ENCODE assay signal across 12 cellular contexts in genomic region chr3:43001094-43001553, GRCh38. TPM values are rescaled to one million over a fixed set of nuclear protein-coding genes. Genes with fewer than 3 reads are reported as not detected.
DNase-seq lines count a peak whose midpoint lies in the region; ATAC-seq and TF ChIP-seq lines count a peak whose summit lies in the region.
"Had no signal": no experiment of that assay in that cellular context is flagged by ENCODE, and none has a peak within 500 bp of the region (broad histone marks: within the 10 kb centered on the region; RNA-seq: fewer than 3 reads in every experiment).

No MANE protein-coding gene starts in this region.

- DNase-seq in HFFc6 (peak; percentile 81), coronary artery (ENCODE audit: low spot score) (peak; percentile 98), left lobe of liver (ENCODE audit: low spot score) (peak; percentile 92), skeletal muscle cell (ENCODE audit: low read depth) (peak; percentile 90), NCI-H1436 treated with DMSO at 0.1 percent for 48 hours (lab: John Stamatoyannopoulos, UW) (no peak)
- DNase-seq in stimulated activated CD4-positive, alpha-beta T cell treated with anti-CD3 and anti-CD28 coated beads, Interleukin-4, amount 100 ng/mL, for 1 hour, result no peak
- no peak for DNase-seq in naive thymus-derived CD4-positive, alpha-beta T cell
- DNase-seq: activated naive CD4-positive, alpha-beta T cell; DND-41; NCI-H187 had no signal

- H3K27me3 Mint-ChIP-seq in HFFc6 (ENCODE audit: insufficient read depth), result peaks cover 28% of the 10 kb centered on the region
- H3K27me3 Mint-ChIP-seq in naive thymus-derived CD4-positive, alpha-beta T cell, result no peaks in the 10 kb centered on the region

- intact Hi-C loops in naive thymus-derived CD4-positive, alpha-beta T cell (cut with micrococcal nuclease), result no loop called here

- H3K4me1 ChIP-seq in naive thymus-derived CD4-positive, alpha-beta T cell (ENCODE audit: control insufficient read depth in 2 of 2, insufficient read depth in 2 of 2, low read length in 2 of 2), result peaks cover 0 to 8% of the 10 kb centered on the region in 2 donors

- CTCF ChIA-PET in naive thymus-derived CD4-positive, alpha-beta T cell (lab: Charles Lee), result no interaction called here

- H3K4me3 ChIP-seq in coronary artery (peak overlapping the region; percentile 51), skeletal muscle cell (ENCODE audit: low read depth, low read length) (no peak overlapping the region)
- no peak overlapping the region for H3K4me3 ChIP-seq in naive thymus-derived CD4-positive, alpha-beta T cell (ENCODE audit: low read length)

- H3K27ac Mint-ChIP-seq in HFFc6, result no peak overlapping the region
- H3K27ac Mint-ChIP-seq in naive thymus-derived CD4-positive, alpha-beta T cell, result no peak overlapping the region

- no peaks in the 10 kb centered on the region for H3K36me3 Mint-ChIP-seq in HFFc6 (ENCODE audit: low read depth)
- peaks cover 0 to 3% (median 0%) of the 10 kb centered on the region in 5 donors for H3K36me3 Mint-ChIP-seq in naive thymus-derived CD4-positive, alpha-beta T cell

- POLR2A ChIA-PET in naive thymus-derived CD4-positive, alpha-beta T cell (lab: Charles Lee), result no interaction called here

- H3K9me3 ChIP-seq in naive thymus-derived CD4-positive, alpha-beta T cell (ENCODE audit: control insufficient read depth in 2 of 3, low read length in 3 of 3), result no peaks in the 10 kb centered on the region

- TF ChIP-seq CTCF in HFFc6 (IDR thresholded peaks at IDR 0.05) (no peak), coronary artery (IDR thresholded peaks at IDR 0.05) (no peak)

- H3K27ac ChIP-seq in coronary artery, result peak overlapping the region; percentile 79 to 94
- no peak overlapping the region for H3K27ac ChIP-seq in naive thymus-derived CD4-positive, alpha-beta T cell (ENCODE audit: low read depth, low read length)

- no peaks in the 10 kb centered on the region for H3K9me3 Mint-ChIP-seq in HFFc6
- H3K9me3 Mint-ChIP-seq in naive thymus-derived CD4-positive, alpha-beta T cell, result no peaks in the 10 kb centered on the region

- H3K36me3 ChIP-seq in naive thymus-derived CD4-positive, alpha-beta T cell (ENCODE audit: control insufficient read depth in 2 of 3, insufficient read depth in 3 of 3, low read length in 3 of 3), result no peaks in the 10 kb centered on the region

- peak; percentile 78 for ATAC-seq in left lobe of liver
- ATAC-seq in GM21723 (IDR thresholded peaks at IDR 0.05; ENCODE audit: unreplicated experiment), result no peak
- no peak for ATAC-seq in naive thymus-derived CD4-positive, alpha-beta T cell

- H3K27me3 ChIP-seq in naive thymus-derived CD4-positive, alpha-beta T cell (ENCODE audit: control insufficient read depth in 2 of 2, insufficient read depth in 2 of 2, low read length in 2 of 2), result no peaks in the 10 kb centered on the region

- H3K4me1 Mint-ChIP-seq in HFFc6 (ENCODE audit: low read depth), result peaks cover 27% of the 10 kb centered on the region
- H3K4me1 Mint-ChIP-seq in naive thymus-derived CD4-positive, alpha-beta T cell, result peaks cover 0 to 17% (median 13%) of the 10 kb centered on the region in 7 donors

- H3K4me3 Mint-ChIP-seq in HFFc6, result 0 out of 2 replicates have a peak overlapping the region, but pooled peaks have one; percentile 14
- no peak overlapping the region for H3K4me3 Mint-ChIP-seq in naive thymus-derived CD4-positive, alpha-beta T cell

RNA-seq across cellular contexts. Expression of gene GASK1A, which starts 22.0 kb away (rescaled TPM):
- total RNA-seq in HFFc6 (2021; fragmentation: NEBNext Ultra II Directional; extraction: Animal tissue kit (Norgen Biotek cat#: 25700)), result not detected
- total RNA-seq in left lobe of liver, result 19.9 TPM
- total RNA-seq in naive thymus-derived CD4-positive, alpha-beta T cell, result under 1 TPM in 2 of 5 experiments, not detected in 3; 0.20 to 0.24 TPM
- polyA plus RNA-seq in naive thymus-derived CD4-positive, alpha-beta T cell, result under 1 TPM in 1 of 2 donors, not detected in 1; 0.21 TPM
- total RNA-seq: T-helper 1 cell treated with Interleukin-12 subunit alpha and Interleukin-12 subunit beta and Interleukin-4 antibody, amounts not matched to agents 30 ng/mL and 1 ng/mL, for 36 hours had no signal

Comparison
In these comparisons a context has a peak if more than half of its experiments do, and no peak if none do; other contexts are left out.
1. DNase-seq: peak in HFFc6 (single experiment), coronary artery (single experiment), left lobe of liver (single experiment) and skeletal muscle cell (single experiment); none in stimulated activated CD4-positive, alpha-beta T cell treated with anti-CD3 and anti-CD28 coated beads, Interleukin-4, amount 100 ng/mL, for 1 hour (single experiment), naive thymus-derived CD4-positive, alpha-beta T cell (0 of 9) and NCI-H1436 treated with DMSO at 0.1 percent for 48 hours (single experiment).
2. RNA of gene GASK1A, which starts 22.0 kb away (total RNA-seq): 19.9 TPM in left lobe of liver (single experiment); 0.20 to 0.24 TPM in naive thymus-derived CD4-positive, alpha-beta T cell and not detected in HFFc6; every median in the first group is over 10 times any median in the second.